In genomic region chr7:150895809-150896208, GRCh38 we compare ENCODE assay signal across 25 cellular contexts. TPM values are rescaled to one million over a fixed set of nuclear protein-coding genes. Genes with fewer than 3 reads are reported as not detected.
A peak's percentile ranks its signal among the peaks of the same experiment; 100 is the strongest.
DNase-seq lines count a peak whose midpoint lies in the region; ATAC-seq and TF ChIP-seq lines count a peak whose summit lies in the region.
"Had no signal": no experiment of that assay in that cellular context is flagged by ENCODE, and none has a peak within 500 bp of the region (broad histone marks: within the 10 kb centered on the region; RNA-seq: fewer than 3 reads in every experiment).

No MANE protein-coding gene starts in this region.

- H2AFZ ChIP-seq in PC-9: no peak overlapping the region

- POLR2A ChIA-PET in PC-9 (lab: Charles Lee; ENCODE audit: unreplicated experiment): no interaction called here

- intact Hi-C loops in PC-9 (cut with micrococcal nuclease; ENCODE audit: unreplicated experiment): no loop called here

- H3K27ac Mint-ChIP-seq in stimulated activated naive B cell treated with anti-CD40 and anti-IgM and Interleukin-4, amounts not matched to agents 10 μg/mL and 1 μg/mL and 100 μg/mL, for 72 hours: no peak overlapping the region

- H3K36me3 ChIP-seq in DOHH2 (ENCODE audit: control insufficient read depth, low read length) (no peaks in the 10 kb centered on the region), PC-9 (ENCODE audit: low read depth) (no peaks in the 10 kb centered on the region)
- H3K36me3 ChIP-seq: MG63 had no signal

- H3K4me3 Mint-ChIP-seq in stimulated activated naive B cell treated with anti-CD40 and anti-IgM and Interleukin-4, amounts not matched to agents 10 μg/mL and 1 μg/mL and 100 μg/mL, for 72 hours: no peak overlapping the region

- H3K4me3 ChIP-seq in DOHH2 (ENCODE audit: low read length) (peak overlapping the region; percentile 71; the same call in 1 of the 2 replicates), PC-9 (no peak overlapping the region)
- H3K4me3 ChIP-seq: MG63, SK-N-MC had no signal

- H3K4me1 ChIP-seq in DOHH2 (ENCODE audit: control insufficient read depth, low read length) (peaks cover 71% of the 10 kb centered on the region), PC-9 (replicated peaks; ENCODE audit: insufficient read depth) (no peaks in the 10 kb centered on the region)

- H3F3A ChIP-seq in DOHH2 (ENCODE audit: control insufficient read depth, insufficient read depth) (peaks cover 15% of the 10 kb centered on the region), PC-9 (ENCODE audit: insufficient read depth, low read depth) (no peaks in the 10 kb centered on the region)

- no TSS peak for BruUV-seq in PC-9 (replicated peaks; lab: Mats Ljungman, UMichigan)

- no peaks in the 10 kb centered on the region for H3K79me2 ChIP-seq in DOHH2 (ENCODE audit: control insufficient read depth, low read length)
- H3K79me2 ChIP-seq in PC-9 (ENCODE audit: low read depth): no peaks in the 10 kb centered on the region

- H4K20me1 ChIP-seq in DOHH2 (ENCODE audit: control insufficient read depth, insufficient read depth, low read depth, low read length) (no peaks in the 10 kb centered on the region), PC-9 (ENCODE audit: insufficient read depth) (no peaks in the 10 kb centered on the region)

- H3K4me2 ChIP-seq in DOHH2 (ENCODE audit: low read length) (peak overlapping the region; percentile 88), PC-9 (no peak overlapping the region)

- peaks cover 36 to 42% of the 10 kb centered on the region in 2 donors for H3K27me3 Mint-ChIP-seq in stimulated activated naive B cell treated with anti-CD40 and anti-IgM and Interleukin-4, amounts not matched to agents 10 μg/mL and 1 μg/mL and 100 μg/mL, for 72 hours

- H3K9me2 ChIP-seq in DOHH2 (replicated peaks; ENCODE audit: control insufficient read depth, low read length) (no peaks in the 10 kb centered on the region), PC-9 (ENCODE audit: insufficient read depth) (no peaks in the 10 kb centered on the region)

- H3K36me3 Mint-ChIP-seq in stimulated activated naive B cell treated with anti-CD40 and anti-IgM and Interleukin-4, amounts not matched to agents 10 μg/mL and 1 μg/mL and 100 μg/mL, for 72 hours: peaks cover 0 to 4% of the 10 kb centered on the region in 2 donors

- H3K4me1 Mint-ChIP-seq in stimulated activated naive B cell treated with anti-CD40 and anti-IgM and Interleukin-4, amounts not matched to agents 10 μg/mL and 1 μg/mL and 100 μg/mL, for 72 hours: peaks cover 19 to 21% of the 10 kb centered on the region in 2 donors

- CTCF ChIA-PET in PC-9 (lab: Charles Lee): no interaction called here

- peaks cover 4 to 9% of the 10 kb centered on the region in 2 donors for H3K9me3 Mint-ChIP-seq in stimulated activated naive B cell treated with anti-CD40 and anti-IgM and Interleukin-4, amounts not matched to agents 10 μg/mL and 1 μg/mL and 100 μg/mL, for 72 hours

- TF ChIP-seq CTCF in DOHH2 (IDR thresholded peaks at IDR 0.05; ENCODE audit: low read depth, low read length, poor library complexity, severe bottlenecking) (no peak), PC-9 (conservative IDR thresholded peaks at IDR 0.05) (no peak)

- H3K27me3 ChIP-seq in DOHH2 (ENCODE audit: control insufficient read depth, low read length): no peaks in the 10 kb centered on the region
- peaks cover 33% of the 10 kb centered on the region for H3K27me3 ChIP-seq in PC-9 (ENCODE audit: insufficient read depth, low read depth)
- H3K27me3 ChIP-seq: MG63 had no signal

- H3K27ac ChIP-seq in DOHH2 (ENCODE audit: low read depth, low read length): no peak overlapping the region
- no peak overlapping the region for H3K27ac ChIP-seq in PC-9
- H3K27ac ChIP-seq: C4-2B, SK-N-MC had no signal

- H3K9me3 ChIP-seq in DOHH2 (ENCODE audit: control insufficient read depth, insufficient read depth, low read length) (peaks cover 12% of the 10 kb centered on the region), PC-9 (ENCODE audit: insufficient read depth, low read depth) (peaks cover 8% of the 10 kb centered on the region; the same call in 1 of the 2 replicates)
- H3K9me3 ChIP-seq: MG63 had no signal

- DNase-seq in LoVo (ENCODE audit: low spot score) (peak; percentile 22), PC-9 (peak; percentile 60), kidney tubule cell (ENCODE audit: low spot score) (peak; percentile 47), GM03348 (ENCODE audit: low spot score) (no peak), CD1c-positive myeloid dendritic cell (ENCODE audit: extremely low spot score) (no peak), HK-2 (ENCODE audit: unreplicated experiment) (no peak)
- no peak for DNase-seq in stimulated activated naive B cell treated with anti-CD40 and anti-IgM and Interleukin-4, amounts not matched to agents 10 μg/mL and 1 μg/mL and 100 μg/mL, for 72 hours
- DNase-seq: AML-193, GOT3, HCEC 1CT, MG63, NCI-H1092, NCI-H1436 treated with DMSO at 0.1 percent for 48 hours, NCI-H1930, NCI-H226, NCI-H510A treated with DMSO at 0.1 percent for 48 hours, NCI-H748 treated with DMSO at 0.1 percent for 48 hours, OCI-M1, SHP77 treated with DMSO at 0.1 percent for 48 hours, SW 1271 had no signal

- ATAC-seq in stimulated activated naive B cell treated with anti-CD40 and anti-IgM and Interleukin-4, amounts not matched to agents 10 μg/mL and 1 μg/mL and 100 μg/mL, for 72 hours (replicated peaks): no peak

RNA-seq across cellular contexts. Expression of gene AOC1, which starts 43.5 kb away (rescaled TPM):
- 11.4 and 13.1 TPM in 2 replicates for total RNA-seq in PC-9 (2021)
- total RNA-seq: A172, RPMI7951 had no signal

Comparison
In these comparisons a context has a peak if more than half of its experiments do, and no peak if none do; other contexts are left out.
1. DNase-seq: peak in LoVo (single experiment), PC-9 (2 of 2) and kidney tubule cell (single experiment); none in GM03348 (single experiment), CD1c-positive myeloid dendritic cell (single experiment), HK-2 (single experiment) and stimulated activated naive B cell treated with anti-CD40 and anti-IgM and Interleukin-4, amounts not matched to agents 10 μg/mL and 1 μg/mL and 100 μg/mL, for 72 hours (single experiment).